ENCODE assay signal across 8 cellular contexts in genomic region chr1:192951961-192952460, GRCh38.
DNase-seq lines count a peak whose midpoint lies in the region; ATAC-seq, FAIRE-seq and TF ChIP-seq lines count a peak whose summit lies in the region.

No MANE protein-coding gene starts in this region.

- H3K4me3 ChIP-seq in AG04450 (ENCODE audit: low read depth, low read length) (no peak overlapping the region), astrocyte (ENCODE audit: insufficient read depth, low read depth, low read length) (no peak overlapping the region)

- H3K27ac ChIP-seq in AG04450 (ENCODE audit: low read depth, low read length), result no peak overlapping the region
- peak overlapping the region; percentile 54 for H3K27ac ChIP-seq in astrocyte (ENCODE audit: low read depth, low read length)

- H3K4me3 Mint-ChIP-seq in astrocyte (ENCODE audit: unreplicated experiment), result no peak overlapping the region
- H3K4me3 Mint-ChIP-seq in osteocyte (ENCODE audit: unreplicated experiment), result no peak overlapping the region

- peak; percentile 39 for FAIRE-seq in astrocyte (lab: Jason Lieb, UNC)

- peaks cover 18% of the 10 kb centered on the region for H3K4me1 ChIP-seq in astrocyte (ENCODE audit: insufficient read depth, low read length)

- H3K4me1 Mint-ChIP-seq in astrocyte (ENCODE audit: low read depth, unreplicated experiment) (peaks cover 16% of the 10 kb centered on the region), osteocyte (ENCODE audit: unreplicated experiment) (peaks cover 14% of the 10 kb centered on the region)

- peak overlapping the region; percentile 2 for H2AFZ ChIP-seq in astrocyte (ENCODE audit: low read depth, low read length)

- peaks cover 5% of the 10 kb centered on the region for H3K36me3 Mint-ChIP-seq in astrocyte (ENCODE audit: low read depth, unreplicated experiment)
- H3K36me3 Mint-ChIP-seq in osteocyte (ENCODE audit: unreplicated experiment), result no peaks in the 10 kb centered on the region

- H3K36me3 ChIP-seq in astrocyte (ENCODE audit: insufficient read depth, low read length), result no peaks in the 10 kb centered on the region

- DNase-seq in AG04450 (ENCODE audit: low read depth, low spot score) (peak; percentile 74), astrocyte (ENCODE audit: low read depth) (peak; percentile 98), osteocyte (ENCODE audit: extremely low spot score, unreplicated experiment) (no peak), GOT3 (lab: John Stamatoyannopoulos, UW) (no peak), NCI-H1105 treated with DMSO at 0.1 percent for 48 hours (lab: John Stamatoyannopoulos, UW) (no peak), COR-L47 (lab: John Stamatoyannopoulos, UW) (no peak)

- TF ChIP-seq CTCF in AG04450 (IDR thresholded peaks at IDR 0.05; ENCODE audit: low read depth, low read length), result no peak
- TF ChIP-seq CTCF in astrocyte (IDR thresholded peaks at IDR 0.05; ENCODE audit: insufficient read depth, low read depth, low read length), result no peak
- no peak for TF ChIP-seq CTCF in osteocyte (IDR thresholded peaks at IDR 0.05)

- ATAC-seq in GM19035 (IDR thresholded peaks at IDR 0.05; ENCODE audit: unreplicated experiment), result peak; percentile 87
- peak; percentile 89 for ATAC-seq in HG03139 (IDR thresholded peaks at IDR 0.05; ENCODE audit: unreplicated experiment)

- peak overlapping the region; percentile 57 for H3K4me2 ChIP-seq in astrocyte (ENCODE audit: low read length)

- CTCF ChIA-PET in AG04450 (lab: Charles Lee), result interaction anchor here (0.7 to 1.8 kb wide), 2 partner anchors 11 to 475 kb away, joined by 4 read pairs; no protein-coding TSS in a partner anchor

- H3K9me3 Mint-ChIP-seq in astrocyte (ENCODE audit: unreplicated experiment) (no peaks in the 10 kb centered on the region), osteocyte (ENCODE audit: unreplicated experiment) (no peaks in the 10 kb centered on the region)

- H3K9me3 ChIP-seq in AG04450 (ENCODE audit: control insufficient read depth, insufficient read depth, low read length), result no peaks in the 10 kb centered on the region
- H3K9me3 ChIP-seq in astrocyte (ENCODE audit: insufficient read depth, low read depth, low read length), result no peaks in the 10 kb centered on the region

- peak overlapping the region; percentile 2 for H3K9ac ChIP-seq in astrocyte (ENCODE audit: low read length)

- H3K27ac Mint-ChIP-seq in astrocyte (ENCODE audit: unreplicated experiment) (peak overlapping the region; percentile 76), osteocyte (ENCODE audit: unreplicated experiment) (peak overlapping the region; percentile 12)

- H3K27me3 ChIP-seq in AG04450 (ENCODE audit: control insufficient read depth, insufficient read depth, low read length) (no peaks in the 10 kb centered on the region), astrocyte (ENCODE audit: insufficient read depth, low read length) (no peaks in the 10 kb centered on the region)

- no peaks in the 10 kb centered on the region for H3K27me3 Mint-ChIP-seq in astrocyte (ENCODE audit: low read depth, unreplicated experiment)
- H3K27me3 Mint-ChIP-seq in osteocyte (ENCODE audit: unreplicated experiment), result no peaks in the 10 kb centered on the region

- H3K79me2 ChIP-seq in astrocyte (ENCODE audit: insufficient read depth, low read length), result no peaks in the 10 kb centered on the region

- POLR2A ChIA-PET in AG04450 (lab: Yijun Ruan, JAX), result interaction anchor here (0.9 kb wide), 2 partner anchors 143 to 144 kb away, joined by 3 to 4 read pairs; partner anchors contain the start of gene RGS2

- H4K20me1 ChIP-seq in astrocyte (ENCODE audit: insufficient read depth, low read length), result no peaks in the 10 kb centered on the region

Comparison
In these comparisons a context has a peak if more than half of its experiments do, and no peak if none do; other contexts are left out.
1. DNase-seq: peak in AG04450 (single experiment) and astrocyte (single experiment); none in osteocyte (single experiment), GOT3 (single experiment), NCI-H1105 treated with DMSO at 0.1 percent for 48 hours (single experiment) and COR-L47 (single experiment).